8 cellular contexts compared by ENCODE assay signal in genomic region chr10:91925022-91925320, GRCh38. TPM values are rescaled to one million over a fixed set of nuclear protein-coding genes. Genes with fewer than 3 reads are reported as not detected.
DNase-seq lines count a peak whose midpoint lies in the region; ATAC-seq, FAIRE-seq and TF ChIP-seq lines count a peak whose summit lies in the region.

No MANE protein-coding gene starts in this region.

- no peak overlapping the region for H2BK12ac ChIP-seq in trophoblast cell (ENCODE audit: low read length)

- H3K9ac ChIP-seq in trophoblast cell (ENCODE audit: low read length), result no peak overlapping the region

- no peak overlapping the region for H3K4ac ChIP-seq in trophoblast cell (ENCODE audit: low read depth, low read length)

- DNase-seq in GM04503 (ENCODE audit: low read depth), result peak; percentile 9
- DNase-seq in Peyer's patch, result no peak
- DNase-seq in epithelial cell of esophagus (ENCODE audit: low read depth), result no peak
- DNase-seq in trophoblast cell, result no peak
- DNase-seq in DMS 273 treated with DMSO at 0.1 percent for 48 hours (lab: John Stamatoyannopoulos, UW), result no peak
- DNase-seq in frontal cortex (ENCODE audit: low spot score in 2 of 2), result no peak
- no peak for DNase-seq in erythroblast (lab: John Stamatoyannopoulos, UW)

- H3K4me1 ChIP-seq in Peyer's patch (peaks cover 0 to 17% (median 3%) of the 10 kb centered on the region in 4 donors), trophoblast cell (ENCODE audit: control insufficient read depth in 1 of 2, insufficient read depth in 2 of 2, low read length in 2 of 2) (peaks cover 2 to 4% of the 10 kb centered on the region in 2 experiments)

- H3K36me3 ChIP-seq in Peyer's patch, result no peaks in the 10 kb centered on the region
- H3K36me3 ChIP-seq in trophoblast cell (ENCODE audit: control insufficient read depth in 1 of 2, insufficient read depth in 2 of 2, low read length in 2 of 2), result peaks cover 0 to 3% of the 10 kb centered on the region in 2 experiments

- no peak overlapping the region for H2AK5ac ChIP-seq in trophoblast cell (ENCODE audit: low read length)

- H3K79me1 ChIP-seq in trophoblast cell (ENCODE audit: low read length), result peaks cover 6% of the 10 kb centered on the region

- no peak overlapping the region for H3K14ac ChIP-seq in trophoblast cell (ENCODE audit: low read length)

- H3K27me3 ChIP-seq in Peyer's patch (no peaks in the 10 kb centered on the region), trophoblast cell (ENCODE audit: insufficient read depth, low read length) (no peaks in the 10 kb centered on the region)

- no peak overlapping the region for H2BK120ac ChIP-seq in trophoblast cell (ENCODE audit: insufficient read depth, low read length, poor library complexity)

- H2AFZ ChIP-seq in trophoblast cell (ENCODE audit: insufficient read depth, low read length, poor library complexity), result no peak overlapping the region

- H3K9me3 ChIP-seq in Peyer's patch, result no peaks in the 10 kb centered on the region
- H3K9me3 ChIP-seq in trophoblast cell (ENCODE audit: insufficient read depth, low read depth, low read length), result no peaks in the 10 kb centered on the region

- ATAC-seq in GM21717 (IDR thresholded peaks at IDR 0.05; ENCODE audit: unreplicated experiment), result no peak

- WGBS in trophoblast cell (ENCODE audit: extremely low coverage, insufficient coverage, insufficient read length), result no CpG with 5 or more reads among the region's 2 CpGs

- no peak overlapping the region for H4K12ac ChIP-seq in trophoblast cell (ENCODE audit: low read depth, low read length)

- peak overlapping the region; percentile 9 for H3K4me2 ChIP-seq in trophoblast cell (ENCODE audit: low read length)

- no peak for FAIRE-seq in frontal cortex (lab: Jason Lieb, UNC)

- H4K91ac ChIP-seq in trophoblast cell (ENCODE audit: low read depth, low read length), result no peak overlapping the region

- TF ChIP-seq CTCF in Peyer's patch (IDR thresholded peaks at IDR 0.05) (no peak), epithelial cell of esophagus (IDR thresholded peaks at IDR 0.05; ENCODE audit: insufficient read depth, low read depth, low read length, missing control alignments) (no peak)

- H2BK5ac ChIP-seq in trophoblast cell (ENCODE audit: low read depth, low read length, poor library complexity), result no peak overlapping the region

- H3K23ac ChIP-seq in trophoblast cell (ENCODE audit: low read length), result no peak overlapping the region

- peak overlapping the region in 3 of 4 donors; percentile 68 to 92 (median 92) for H3K4me3 ChIP-seq in Peyer's patch
- peak overlapping the region; percentile 94 for H3K4me3 ChIP-seq in epithelial cell of esophagus (ENCODE audit: low read length)
- H3K4me3 ChIP-seq in trophoblast cell (ENCODE audit: low read depth, low read length), result no peak overlapping the region

- H3K27ac ChIP-seq in Peyer's patch, result peak overlapping the region in 1 of 4 donors; percentile 99
- no peak overlapping the region for H3K27ac ChIP-seq in trophoblast cell (ENCODE audit: low read depth, low read length)

- peaks cover 3% of the 10 kb centered on the region for H3K79me2 ChIP-seq in trophoblast cell (ENCODE audit: control insufficient read depth, insufficient read depth, low read length, poor library complexity)

- no peak overlapping the region for H4K8ac ChIP-seq in trophoblast cell (ENCODE audit: low read depth, low read length)

- TF ChIP-seq POLR2A in Peyer's patch (IDR thresholded peaks at IDR 0.05) (no peak), erythroblast (IDR thresholded peaks at IDR 0.05; ENCODE audit: low read length) (no peak)

- H3K18ac ChIP-seq in trophoblast cell (ENCODE audit: low read length), result no peak overlapping the region

RNA-seq across cellular contexts. Expression of gene BTAF1, which starts 1.4 kb away (rescaled TPM):
- total RNA-seq in Peyer's patch (10 to 100 TPM; 37.0 to 60.2 (median 45.4) TPM), frontal cortex (65.2 TPM)
- 19.8 and 20.2 TPM in 2 replicates for polyA plus RNA-seq in trophoblast cell (2013)

RNA-seq across cellular contexts. Expression of gene FGFBP3, which starts 15.7 kb away (rescaled TPM):
- total RNA-seq in Peyer's patch (1 to 10 TPM in 1 of 4 donors, under 1 TPM in 1, not detected in 2; 0.53 to 1.1 TPM), frontal cortex (18.3 TPM)
- polyA plus RNA-seq in trophoblast cell (2013), result 0.96 and 1.0 TPM in 2 replicates
